Comparison of ENCODE assay signal across 17 cellular contexts in genomic region chr12:78194448-78194847, GRCh38.
DNase-seq lines count a peak whose midpoint lies in the region; ATAC-seq and TF ChIP-seq lines count a peak whose summit lies in the region.
"Had no signal": no experiment of that assay in that cellular context is flagged by ENCODE, and none has a peak within 500 bp of the region (broad histone marks: within the 10 kb centered on the region; RNA-seq: fewer than 3 reads in every experiment).

No MANE protein-coding gene starts in this region.

- no peak overlapping the region for H3K27ac ChIP-seq in left lung
- no peak overlapping the region for H3K27ac ChIP-seq in right lobe of liver
- H3K27ac ChIP-seq in colonic mucosa, result no peak overlapping the region
- H3K27ac ChIP-seq: esophagus muscularis mucosa had no signal

- intact Hi-C loops in left lung (cut with DNase I) (no loop called here), right lobe of liver (cut with DNase I) (no loop called here), colonic mucosa (cut with DNase I) (no loop called here)

- H3K9me3 ChIP-seq in left lung (no peaks in the 10 kb centered on the region), BE2C (no peaks in the 10 kb centered on the region), right lobe of liver (no peaks in the 10 kb centered on the region), colonic mucosa (no peaks in the 10 kb centered on the region)
- H3K9me3 ChIP-seq: esophagus muscularis mucosa had no signal

- no peak for TF ChIP-seq POLR2A in right lobe of liver (IDR thresholded peaks at IDR 0.05)

- H3K4me1 ChIP-seq in left lung, result no peaks in the 10 kb centered on the region
- H3K4me1 ChIP-seq in BE2C, result no peaks in the 10 kb centered on the region
- no peaks in the 10 kb centered on the region for H3K4me1 ChIP-seq in right lobe of liver
- no peaks in the 10 kb centered on the region for H3K4me1 ChIP-seq in colonic mucosa
- H3K4me1 ChIP-seq: esophagus muscularis mucosa had no signal

- H3K4me3 ChIP-seq in left lung (no peak overlapping the region), BE2C (ENCODE audit: low read depth, low read length) (no peak overlapping the region), right lobe of liver (no peak overlapping the region), colonic mucosa (no peak overlapping the region)
- H3K4me3 ChIP-seq: esophagus muscularis mucosa had no signal

- no peaks in the 10 kb centered on the region for H3K27me3 ChIP-seq in left lung
- H3K27me3 ChIP-seq in BE2C, result peaks cover 83% of the 10 kb centered on the region
- no peaks in the 10 kb centered on the region for H3K27me3 ChIP-seq in right lobe of liver
- no peaks in the 10 kb centered on the region for H3K27me3 ChIP-seq in colonic mucosa
- H3K27me3 ChIP-seq: esophagus muscularis mucosa had no signal

- H3K9ac ChIP-seq in colonic mucosa (ENCODE audit: low read depth in 2 of 2, low read length in 2 of 2), result no peak overlapping the region

- ATAC-seq in left lung, result no peak
- ATAC-seq in right lobe of liver, result no peak
- ATAC-seq: stimulated activated effector memory CD8-positive, alpha-beta T cell treated with anti-CD3 and anti-CD28 coated beads, Interleukin-12 subunit alpha, Interleukin-12 subunit beta, amount 100 ng/mL, for 72 hours had no signal

- DNase-seq in AG20443 (ENCODE audit: low spot score), result peak; percentile 71
- DNase-seq in M059J (ENCODE audit: low read depth), result peak; percentile 86
- peak; percentile 64 for DNase-seq in dermis blood vessel endothelial cell
- peak; percentile 46 for DNase-seq in myocyte (ENCODE audit: low read depth)
- DNase-seq in left lung, result no peak
- DNase-seq in BE2C, result no peak
- DNase-seq in right lobe of liver, result no peak
- no peak for DNase-seq in colonic mucosa
- DNase-seq: activated gamma-delta T cell; KBM-7; NCI-H1436 treated with DMSO at 0.1 percent for 48 hours; NCI-H510A treated with DMSO at 0.1 percent for 48 hours; retina; RPMI8226; stimulated activated CD4-positive, alpha-beta T cell treated with anti-CD3 and anti-CD28 coated beads, Interleukin-4, amount 100 ng/mL, for 1 hour had no signal

- 33% methylated on average over 3 of the region's 3 CpGs for WGBS in right lobe of liver (ENCODE audit: insufficient coverage, low coverage, low lambda C conversion rate, missing lambda C conversion rate)

- H3K36me3 ChIP-seq in left lung, result no peaks in the 10 kb centered on the region
- no peaks in the 10 kb centered on the region for H3K36me3 ChIP-seq in BE2C
- H3K36me3 ChIP-seq in right lobe of liver, result no peaks in the 10 kb centered on the region
- H3K36me3 ChIP-seq in colonic mucosa, result no peaks in the 10 kb centered on the region
- H3K36me3 ChIP-seq: esophagus muscularis mucosa had no signal

- TF ChIP-seq CTCF in left lung (IDR thresholded peaks at IDR 0.05) (no peak), BE2C (IDR thresholded peaks at IDR 0.05; ENCODE audit: low read depth, low read length) (no peak), right lobe of liver (IDR thresholded peaks at IDR 0.05) (no peak), colonic mucosa (IDR thresholded peaks at IDR 0.05) (no peak)

Comparison
In these comparisons a context has a peak if more than half of its experiments do, and no peak if none do; other contexts are left out.
1. DNase-seq: peak in AG20443 (single experiment), M059J (single experiment), dermis blood vessel endothelial cell (single experiment) and myocyte (single experiment); none in left lung (0 of 2), BE2C (single experiment), right lobe of liver (0 of 3) and colonic mucosa (single experiment).